In genomic region chr17:48478224-48479013, GRCh38 we compare ENCODE assay signal across 1 cellular context.
TF ChIP-seq lines count a peak whose summit lies in the region.

No MANE protein-coding gene starts in this region.

TF ChIP-seq in K562, 482 proteins besides CTCF, POLR2A, EP300 and RAD21 (continued from another document and continues in another):
- TF ChIP-seq NR0B1 (IDR thresholded peaks at IDR 0.05; ENCODE audit: partially characterized antibody) (no peak), SIX5 (IDR thresholded peaks at IDR 0.05; ENCODE audit: borderline replicate concordance in 1 of 2, insufficient read depth in 1 of 2, low read depth in 1 of 2, low read length in 2 of 2) (no peak), MXD1 (CRISPR knock-in tag; IDR thresholded peaks at IDR 0.05; ENCODE audit: borderline replicate concordance, poor library complexity, severe bottlenecking) (no peak), MECOM (CRISPR knock-in tag; IDR thresholded peaks at IDR 0.05) (peak; percentile 65; the same call in 1 of the 2 replicates), ZBTB7A (IDR thresholded peaks at IDR 0.05; ENCODE audit: borderline replicate concordance, control insufficient read depth, low read depth, low read length) (peak; percentile 77; the same call in 1 of the 2 replicates), MTA1 (IDR thresholded peaks at IDR 0.05; ENCODE audit: borderline replicate concordance) (peak; percentile 59; the same call in 1 of the 2 replicates), PRPF4 (IDR thresholded peaks at IDR 0.05; ENCODE audit: insufficient read depth, low read depth, low read length, poor library complexity, severe bottlenecking) (no peak), PPARD (CRISPR knock-in tag; IDR thresholded peaks at IDR 0.05) (no peak), MAFF (IDR thresholded peaks at IDR 0.05; ENCODE audit: low read length) (no peak), ETV1 (tag; conservative IDR thresholded peaks at IDR 0.05; ENCODE audit: low read depth) (peak; percentile 99), FOXJ3 (CRISPR knock-in tag; IDR thresholded peaks at IDR 0.05) (no peak), POLR3A (IDR thresholded peaks at IDR 0.05; ENCODE audit: borderline replicate concordance, extremely low read depth, insufficient read depth, insufficient read length) (no peak), ZNF551 (CRISPR knock-in tag; IDR thresholded peaks at IDR 0.05) (no peak), ZNF263 (CRISPR knock-in tag; IDR thresholded peaks at IDR 0.05; ENCODE audit: borderline replicate concordance) (no peak; the same call in 1 of the 2 replicates), KLF13 (tag; IDR thresholded peaks at IDR 0.05; ENCODE audit: borderline replicate concordance, low read depth) (no peak), HMG20B (CRISPR knock-in tag; IDR thresholded peaks at IDR 0.05) (no peak), ZBTB43 (CRISPR knock-in tag; IDR thresholded peaks at IDR 0.05) (no peak), CHD4 (IDR thresholded peaks at IDR 0.05; ENCODE audit: insufficient read depth, insufficient replicate concordance, low read depth, low read length, poor library complexity, severe bottlenecking) (no peak), SIN3A (IDR thresholded peaks at IDR 0.05; ENCODE audit: borderline replicate concordance in 2 of 2, control insufficient read depth in 1 of 2, low read depth in 2 of 2, low read length in 2 of 2) (no peak), TSC22D4 (tag; IDR thresholded peaks at IDR 0.05) (no peak), GABPB2 (CRISPR knock-in tag; conservative IDR thresholded peaks at IDR 0.05) (no peak), U2AF2 (optimal IDR thresholded peaks at IDR 0.05; ENCODE audit: low read depth, low read length) (no peak), EZH2 (IDR thresholded peaks at IDR 0.05; ENCODE audit: borderline replicate concordance, low read depth, low read length) (no peak), ZNF644 (tag; IDR thresholded peaks at IDR 0.05; ENCODE audit: low read depth) (no peak; the same call in 1 of the 2 replicates), CLOCK (CRISPR knock-in tag; IDR thresholded peaks at IDR 0.05; ENCODE audit: borderline replicate concordance) (no peak), KLF1 (tag; IDR thresholded peaks at IDR 0.05) (no peak; the same call in 1 of the 2 replicates), CREM (IDR thresholded peaks at IDR 0.05; ENCODE audit: low read depth) (peak; percentile 78), KHSRP (IDR thresholded peaks at IDR 0.05) (no peak), BMI1 (IDR thresholded peaks at IDR 0.05; ENCODE audit: low read length) (no peak), ATF4 (CRISPR knock-in tag; IDR thresholded peaks at IDR 0.05) (no peak; the same call in 1 of the 2 replicates), RBBP5 (IDR thresholded peaks at IDR 0.05; ENCODE audit: borderline replicate concordance, insufficient read depth, low read length, poor library complexity, severe bottlenecking) (no peak), HCFC1 (IDR thresholded peaks at IDR 0.05; ENCODE audit: low read depth, low read length) (0 out of 2 replicates have a peak, but pooled peaks have one; percentile 15), CCNT2 (IDR thresholded peaks at IDR 0.05; ENCODE audit: borderline replicate concordance, extremely low read depth, insufficient read length, low read depth, low read length) (no peak), ZBTB8A (IDR thresholded peaks at IDR 0.05; ENCODE audit: partially characterized antibody) (no peak), SMAD2 (IDR thresholded peaks at IDR 0.05; ENCODE audit: low read depth, low read length) (no peak), ZNF146 (CRISPR knock-in tag; IDR thresholded peaks at IDR 0.05; ENCODE audit: unreplicated experiment) (no peak), ATF6 (CRISPR knock-in tag; IDR thresholded peaks at IDR 0.05) (peak; percentile 44; the same call in 1 of the 2 replicates), MAFK (IDR thresholded peaks at IDR 0.05; ENCODE audit: low read length) (no peak), MYC (IDR thresholded peaks at IDR 0.05; ENCODE audit: low read depth, low read length) (peak; percentile 81), MYC (CRISPR knock-in tag; IDR thresholded peaks at IDR 0.05; ENCODE audit: borderline replicate concordance, low read depth) (no peak), ELK1 (CRISPR knock-in tag; IDR thresholded peaks at IDR 0.05) (no peak), RBM39 (optimal IDR thresholded peaks at IDR 0.05; ENCODE audit: low read depth, low read length) (no peak), CREB1 (IDR thresholded peaks at IDR 0.05) (peak; percentile 60), CREB1 (CRISPR knock-in tag; IDR thresholded peaks at IDR 0.05) (no peak; the same call in 1 of the 2 replicates), EWSR1 (IDR thresholded peaks at IDR 0.05; ENCODE audit: borderline replicate concordance, low read depth, partially characterized antibody) (no peak)
- TF ChIP-seq, protein P1, sequence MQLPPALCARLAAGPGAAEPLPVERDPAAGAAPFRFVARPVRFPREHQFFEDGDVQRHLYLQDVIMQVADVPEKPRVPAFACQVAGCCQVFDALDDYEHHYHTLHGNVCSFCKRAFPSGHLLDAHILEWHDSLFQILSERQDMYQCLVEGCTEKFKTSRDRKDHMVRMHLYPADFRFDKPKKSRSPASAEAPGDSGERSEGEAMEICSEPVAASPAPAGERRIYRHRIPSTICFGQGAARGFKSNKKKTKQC (CRISPR knock-in tag; IDR thresholded peaks at IDR 0.05), result no peak
- TF ChIP-seq, protein P2, sequence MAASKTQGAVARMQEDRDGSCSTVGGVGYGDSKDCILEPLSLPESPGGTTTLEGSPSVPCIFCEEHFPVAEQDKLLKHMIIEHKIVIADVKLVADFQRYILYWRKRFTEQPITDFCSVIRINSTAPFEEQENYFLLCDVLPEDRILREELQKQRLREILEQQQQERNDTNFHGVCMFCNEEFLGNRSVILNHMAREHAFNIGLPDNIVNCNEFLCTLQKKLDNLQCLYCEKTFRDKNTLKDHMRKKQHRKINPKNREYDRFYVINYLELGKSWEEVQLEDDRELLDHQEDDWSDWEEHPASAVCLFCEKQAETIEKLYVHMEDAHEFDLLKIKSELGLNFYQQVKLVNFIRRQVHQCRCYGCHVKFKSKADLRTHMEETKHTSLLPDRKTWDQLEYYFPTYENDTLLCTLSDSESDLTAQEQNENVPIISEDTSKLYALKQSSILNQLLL (CRISPR knock-in tag; IDR thresholded peaks at IDR 0.05; ENCODE audit: borderline replicate concordance), result no peak
- TF ChIP-seq, protein P3, sequence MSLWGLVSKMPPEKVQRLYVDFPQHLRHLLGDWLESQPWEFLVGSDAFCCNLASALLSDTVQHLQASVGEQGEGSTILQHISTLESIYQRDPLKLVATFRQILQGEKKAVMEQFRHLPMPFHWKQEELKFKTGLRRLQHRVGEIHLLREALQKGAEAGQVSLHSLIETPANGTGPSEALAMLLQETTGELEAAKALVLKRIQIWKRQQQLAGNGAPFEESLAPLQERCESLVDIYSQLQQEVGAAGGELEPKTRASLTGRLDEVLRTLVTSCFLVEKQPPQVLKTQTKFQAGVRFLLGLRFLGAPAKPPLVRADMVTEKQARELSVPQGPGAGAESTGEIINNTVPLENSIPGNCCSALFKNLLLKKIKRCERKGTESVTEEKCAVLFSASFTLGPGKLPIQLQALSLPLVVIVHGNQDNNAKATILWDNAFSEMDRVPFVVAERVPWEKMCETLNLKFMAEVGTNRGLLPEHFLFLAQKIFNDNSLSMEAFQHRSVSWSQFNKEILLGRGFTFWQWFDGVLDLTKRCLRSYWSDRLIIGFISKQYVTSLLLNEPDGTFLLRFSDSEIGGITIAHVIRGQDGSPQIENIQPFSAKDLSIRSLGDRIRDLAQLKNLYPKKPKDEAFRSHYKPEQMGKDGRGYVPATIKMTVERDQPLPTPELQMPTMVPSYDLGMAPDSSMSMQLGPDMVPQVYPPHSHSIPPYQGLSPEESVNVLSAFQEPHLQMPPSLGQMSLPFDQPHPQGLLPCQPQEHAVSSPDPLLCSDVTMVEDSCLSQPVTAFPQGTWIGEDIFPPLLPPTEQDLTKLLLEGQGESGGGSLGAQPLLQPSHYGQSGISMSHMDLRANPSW (CRISPR knock-in tag; IDR thresholded peaks at IDR 0.05), result peak; percentile 29; the same call in 1 of the 2 replicates
